Comparison of ENCODE assay signal across 8 cellular contexts in the genomic region with DNA sequence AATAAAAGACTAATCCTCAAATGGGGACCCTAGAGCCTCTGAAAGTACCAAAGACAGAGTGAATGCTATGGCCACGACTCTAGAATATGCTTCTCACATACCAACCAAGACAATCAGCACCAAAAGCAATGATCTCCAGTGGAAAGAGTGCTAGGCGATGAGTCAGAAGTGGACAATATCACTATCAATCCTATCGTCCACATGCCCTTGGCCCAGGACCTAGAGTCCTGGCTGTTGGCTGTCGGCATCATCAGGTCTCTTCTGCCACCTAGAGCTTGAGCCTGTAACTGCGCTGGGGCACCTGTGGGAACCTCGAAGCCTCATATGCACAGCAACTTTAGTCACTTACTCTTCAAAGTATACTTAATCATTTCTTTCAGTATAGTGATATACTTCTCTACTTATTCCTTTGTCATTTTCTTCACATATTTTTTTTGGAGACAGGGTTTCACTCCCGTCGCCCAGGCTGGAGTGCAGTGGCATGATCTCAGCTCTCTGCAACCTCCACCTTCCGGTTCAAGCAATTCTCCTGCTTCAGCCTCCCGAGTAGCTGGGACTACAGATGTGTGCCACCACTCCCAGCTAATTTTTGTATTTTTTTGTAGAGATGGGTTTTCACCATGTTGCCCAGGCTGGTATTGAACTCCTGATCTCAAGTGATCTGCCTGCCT. TPM values are rescaled to one million over a fixed set of nuclear protein-coding genes. Genes with fewer than 3 reads are reported as not detected.
DNase-seq lines count a peak whose midpoint lies in the region; ATAC-seq and TF ChIP-seq lines count a peak whose summit lies in the region.

No MANE protein-coding gene starts in this region.

- H3K36me3 Mint-ChIP-seq in activated naive CD8-positive, alpha-beta T cell treated with anti-CD3 and anti-CD28 coated beads, Interleukin-2, amount 10 ng/mL, durations not matched to agents 7 days and 5 days: peaks cover 18% of the 10 kb centered on the region

- peaks cover 30% of the 10 kb centered on the region for H3F3A ChIP-seq in PC-9 (ENCODE audit: insufficient read depth, low read depth)

- no peaks in the 10 kb centered on the region for H3K9me3 Mint-ChIP-seq in activated naive CD8-positive, alpha-beta T cell treated with anti-CD3 and anti-CD28 coated beads, Interleukin-2, amount 10 ng/mL, durations not matched to agents 7 days and 5 days

- H2AFZ ChIP-seq in PC-9: no peak overlapping the region

- intact Hi-C loops in PC-9 (cut with micrococcal nuclease; ENCODE audit: unreplicated experiment): loop anchor here (1.0 to 10.0 kb wide), 6 partner anchors 78 to 535 kb away; partner anchors contain the start of gene HPCAL1
- intact Hi-C loops in heart right ventricle (cut with DNase I): loop anchor here (5.0 to 10.0 kb wide), 8 partner anchors 203 to 585 kb away; partner anchors contain the start of genes ODC1 (in 6 of the 10) and RRM2 (in 6 of the 10)
- intact Hi-C loops in sigmoid colon (cut with DNase I): no loop called here

- H3K79me2 ChIP-seq in PC-9 (ENCODE audit: low read depth): no peaks in the 10 kb centered on the region

- 66 to 68% methylated on average over 10 of the region's 10 CpGs for WGBS in heart right ventricle, 2 donors
- WGBS in sigmoid colon, 2 donors: 76 to 85% methylated on average over 10 of the region's 10 CpGs

- TF ChIP-seq CTCF in AG04449 (IDR thresholded peaks at IDR 0.05; ENCODE audit: insufficient read depth, low read length, missing control alignments) (peak; percentile 81), GM20000 (IDR thresholded peaks at IDR 0.05; ENCODE audit: extremely low read depth, missing control alignments) (peak; percentile 55), PC-9 (conservative IDR thresholded peaks at IDR 0.05) (peak; percentile 84), heart right ventricle (IDR thresholded peaks at IDR 0.05) (peak; percentile 36 to 87 (median 76)), sigmoid colon (IDR thresholded peaks at IDR 0.05) (peak in 3 of 4 experiments; percentile 37 to 48 (median 45))

- H3K4me3 ChIP-seq in AG04449 (ENCODE audit: low read depth, low read length): no peak overlapping the region
- no peak overlapping the region for H3K4me3 ChIP-seq in PC-9
- no peak overlapping the region for H3K4me3 ChIP-seq in heart right ventricle
- no peak overlapping the region for H3K4me3 ChIP-seq in sigmoid colon

- no peak overlapping the region for H3K4me3 Mint-ChIP-seq in activated naive CD8-positive, alpha-beta T cell treated with anti-CD3 and anti-CD28 coated beads, Interleukin-2, amount 10 ng/mL, durations not matched to agents 7 days and 5 days

- BruUV-seq in PC-9 (replicated peaks; lab: Mats Ljungman, UMichigan): no TSS peak

- no peak for TF ChIP-seq EP300 in sigmoid colon (IDR thresholded peaks at IDR 0.05)

- peaks cover 10% of the 10 kb centered on the region for H3K4me1 Mint-ChIP-seq in activated naive CD8-positive, alpha-beta T cell treated with anti-CD3 and anti-CD28 coated beads, Interleukin-2, amount 10 ng/mL, durations not matched to agents 7 days and 5 days

- TF ChIP-seq POLR2A in sigmoid colon (IDR thresholded peaks at IDR 0.05): no peak

- H3K27ac Mint-ChIP-seq in activated naive CD8-positive, alpha-beta T cell treated with anti-CD3 and anti-CD28 coated beads, Interleukin-2, amount 10 ng/mL, durations not matched to agents 7 days and 5 days: no peak overlapping the region

- H3K9me3 ChIP-seq in PC-9 (ENCODE audit: insufficient read depth, low read depth) (no peaks in the 10 kb centered on the region), heart right ventricle (no peaks in the 10 kb centered on the region), sigmoid colon (no peaks in the 10 kb centered on the region)

- ATAC-seq in activated naive CD8-positive, alpha-beta T cell treated with anti-CD3 and anti-CD28 coated beads, Interleukin-2, amount 10 ng/mL, durations not matched to agents 7 days and 5 days (ENCODE audit: low read depth): peak; percentile 49
- ATAC-seq in heart right ventricle: peak; percentile 46 to 92 (median 82)

- H3K36me3 ChIP-seq in PC-9 (ENCODE audit: low read depth) (peaks cover 47% of the 10 kb centered on the region), heart right ventricle (peaks cover 0 to 100% (median 45%) of the 10 kb centered on the region in 9 donors), sigmoid colon (peaks cover 0 to 94% (median 24%) of the 10 kb centered on the region in 4 donors)

- H3K27ac ChIP-seq in PC-9 (no peak overlapping the region), heart right ventricle (no peak overlapping the region), sigmoid colon (no peak overlapping the region)

- no peaks in the 10 kb centered on the region for H3K9me2 ChIP-seq in PC-9 (ENCODE audit: insufficient read depth)

- POLR2A ChIA-PET in AG04449 (lab: Yijun Ruan, JAX) (interaction anchor here (0.7 to 2.4 kb wide), 2 partner anchors 40 to 212 kb away, joined by 3 to 9 read pairs; partner anchors contain the start of gene ODC1), PC-9 (lab: Charles Lee; ENCODE audit: unreplicated experiment) (interaction anchor here (0.7 kb wide), 1 partner anchor 763 kb away, joined by 7 read pairs; no protein-coding TSS in a partner anchor)
- POLR2A ChIA-PET in activated naive CD8-positive, alpha-beta T cell treated with anti-CD3 and anti-CD28 coated beads, Interleukin-2, amount 10 ng/mL, durations not matched to agents 7 days and 5 days (lab: Charles Lee): no interaction called here

- CTCF ChIA-PET in AG04449 (lab: Yijun Ruan, JAX): interaction anchor here (0.7 to 8.2 kb wide), 15 partner anchors 8 to 588 kb away, joined by 3 to 67 read pairs (median 6); partner anchors contain the start of gene ODC1
- CTCF ChIA-PET in PC-9 (lab: Charles Lee): interaction anchor here (0.6 to 1.5 kb wide), 7 partner anchors 26 to 858 kb away, joined by 3 to 9 read pairs (median 6); no protein-coding TSS in a partner anchor

- H3K4me1 ChIP-seq in PC-9 (replicated peaks; ENCODE audit: insufficient read depth): peaks cover 24% of the 10 kb centered on the region
- peaks cover 0 to 11% (median 0%) of the 10 kb centered on the region in 9 donors for H3K4me1 ChIP-seq in heart right ventricle
- H3K4me1 ChIP-seq in sigmoid colon: no peaks in the 10 kb centered on the region

- DNase-seq in AG04449 (ENCODE audit: low read depth, low spot score): peak; percentile 50
- DNase-seq in GM20000 (ENCODE audit: low spot score): no peak
- peak; percentile 67 to 76 for DNase-seq in PC-9
- DNase-seq in activated naive CD8-positive, alpha-beta T cell treated with anti-CD3 and anti-CD28 coated beads, Interleukin-2, amount 10 ng/mL, durations not matched to agents 7 days and 5 days: peak; percentile 57
- DNase-seq in heart right ventricle: peak; percentile 37 to 51
- no peak for DNase-seq in sigmoid colon
- no peak for DNase-seq in NCI-H1092 treated with DMSO at 0.1 percent for 48 hours (lab: John Stamatoyannopoulos, UW)
- DNase-seq in LoVo (ENCODE audit: low spot score): no peak

- H3K4me2 ChIP-seq in PC-9: no peak overlapping the region

- H3K27me3 Mint-ChIP-seq in activated naive CD8-positive, alpha-beta T cell treated with anti-CD3 and anti-CD28 coated beads, Interleukin-2, amount 10 ng/mL, durations not matched to agents 7 days and 5 days: no peaks in the 10 kb centered on the region

- H3K27me3 ChIP-seq in PC-9 (ENCODE audit: insufficient read depth, low read depth) (no peaks in the 10 kb centered on the region), heart right ventricle (no peaks in the 10 kb centered on the region), sigmoid colon (no peaks in the 10 kb centered on the region)

- H4K20me1 ChIP-seq in PC-9 (ENCODE audit: insufficient read depth): no peaks in the 10 kb centered on the region

RNA-seq across cellular contexts. Expression of gene NOL10, which starts 29.7 kb away (rescaled TPM):
- total RNA-seq in PC-9 (2021) (19.6 and 26.0 TPM in 2 replicates), heart right ventricle (10 to 100 TPM; 15.0 to 21.0 (median 19.2) TPM), sigmoid colon (10 to 100 TPM; 30.1 to 36.0 (median 34.4) TPM)
- 10 to 100 TPM; 20.1 to 22.1 TPM for total RNA-seq in activated naive CD8-positive, alpha-beta T cell treated with anti-CD3 and anti-CD28 coated beads, Interleukin-2, amount 10 ng/mL, durations not matched to agents 7 days and 5 days
- polyA plus RNA-seq in heart right ventricle (10 to 100 TPM in 1 of 2 donors, 1 to 10 TPM in 1; 6.9 to 11.3 TPM), sigmoid colon (10 to 100 TPM; 10.6 to 14.6 (median 11.4) TPM)

Comparison
In these comparisons a context has a peak if more than half of its experiments do, and no peak if none do; other contexts are left out.
1. DNase-seq: peak in AG04449 (single experiment), PC-9 (2 of 2), activated naive CD8-positive, alpha-beta T cell treated with anti-CD3 and anti-CD28 coated beads, Interleukin-2, amount 10 ng/mL, durations not matched to agents 7 days and 5 days (single experiment) and heart right ventricle (2 of 2); none in GM20000 (single experiment), sigmoid colon (single experiment), NCI-H1092 treated with DMSO at 0.1 percent for 48 hours (single experiment) and LoVo (single experiment).
2. Peak in every context shown above with its lines, with median percentiles within 50 percentile points of each other: CTCF ChIP-seq.